In the genomic region with DNA sequence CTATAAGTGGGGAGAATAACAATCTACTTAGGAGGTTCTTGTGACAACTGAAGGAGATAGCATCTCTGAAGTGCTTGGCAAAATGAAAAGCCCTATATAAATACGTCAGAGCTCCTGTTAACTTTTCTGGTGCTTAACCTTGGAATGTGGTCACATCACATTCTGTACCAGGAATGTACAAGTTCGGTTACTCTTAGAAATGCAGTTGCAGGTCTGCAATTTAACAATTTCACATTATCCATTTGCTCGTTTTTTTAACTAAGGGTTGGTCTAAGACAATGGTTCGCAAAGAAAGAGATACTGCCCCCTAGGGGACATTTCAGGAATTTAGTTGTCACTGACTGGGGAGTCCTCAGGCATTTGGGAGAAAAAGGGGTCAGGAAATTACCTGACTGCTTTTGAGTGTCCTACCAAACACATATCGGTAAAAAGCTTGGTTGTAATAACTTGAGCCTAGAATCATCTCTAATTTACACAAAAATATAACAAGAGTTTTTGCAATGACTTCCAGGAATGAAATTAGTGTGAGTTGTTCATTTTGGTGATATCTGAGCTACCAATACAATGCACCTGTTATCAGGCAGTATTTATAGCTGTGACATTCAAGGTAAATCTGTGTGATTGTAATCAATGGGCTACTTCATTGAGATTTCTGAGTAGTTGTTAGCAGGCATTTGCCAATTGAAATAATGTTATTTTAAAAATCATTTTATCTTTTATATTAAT, we compare ENCODE assay signal across 1 cellular context.
TF ChIP-seq lines count a peak whose summit lies in the region.

No MANE protein-coding gene starts in this region.

TF ChIP-seq in K562, 482 proteins besides CTCF, POLR2A, EP300 and RAD21 (continues in another document):
- TF ChIP-seq, protein P1, sequence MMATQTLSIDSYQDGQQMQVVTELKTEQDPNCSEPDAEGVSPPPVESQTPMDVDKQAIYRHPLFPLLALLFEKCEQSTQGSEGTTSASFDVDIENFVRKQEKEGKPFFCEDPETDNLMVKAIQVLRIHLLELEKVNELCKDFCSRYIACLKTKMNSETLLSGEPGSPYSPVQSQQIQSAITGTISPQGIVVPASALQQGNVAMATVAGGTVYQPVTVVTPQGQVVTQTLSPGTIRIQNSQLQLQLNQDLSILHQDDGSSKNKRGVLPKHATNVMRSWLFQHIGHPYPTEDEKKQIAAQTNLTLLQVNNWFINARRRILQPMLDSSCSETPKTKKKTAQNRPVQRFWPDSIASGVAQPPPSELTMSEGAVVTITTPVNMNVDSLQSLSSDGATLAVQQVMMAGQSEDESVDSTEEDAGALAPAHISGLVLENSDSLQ (IDR thresholded peaks at IDR 0.05): no peak
- TF ChIP-seq, protein P2, sequence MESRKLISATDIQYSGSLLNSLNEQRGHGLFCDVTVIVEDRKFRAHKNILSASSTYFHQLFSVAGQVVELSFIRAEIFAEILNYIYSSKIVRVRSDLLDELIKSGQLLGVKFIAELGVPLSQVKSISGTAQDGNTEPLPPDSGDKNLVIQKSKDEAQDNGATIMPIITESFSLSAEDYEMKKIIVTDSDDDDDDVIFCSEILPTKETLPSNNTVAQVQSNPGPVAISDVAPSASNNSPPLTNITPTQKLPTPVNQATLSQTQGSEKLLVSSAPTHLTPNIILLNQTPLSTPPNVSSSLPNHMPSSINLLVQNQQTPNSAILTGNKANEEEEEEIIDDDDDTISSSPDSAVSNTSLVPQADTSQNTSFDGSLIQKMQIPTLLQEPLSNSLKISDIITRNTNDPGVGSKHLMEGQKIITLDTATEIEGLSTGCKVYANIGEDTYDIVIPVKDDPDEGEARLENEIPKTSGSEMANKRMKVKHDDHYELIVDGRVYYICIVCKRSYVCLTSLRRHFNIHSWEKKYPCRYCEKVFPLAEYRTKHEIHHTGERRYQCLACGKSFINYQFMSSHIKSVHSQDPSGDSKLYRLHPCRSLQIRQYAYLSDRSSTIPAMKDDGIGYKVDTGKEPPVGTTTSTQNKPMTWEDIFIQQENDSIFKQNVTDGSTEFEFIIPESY (CRISPR knock-in tag; IDR thresholded peaks at IDR 0.05): no peak
- TF ChIP-seq, protein P3, sequence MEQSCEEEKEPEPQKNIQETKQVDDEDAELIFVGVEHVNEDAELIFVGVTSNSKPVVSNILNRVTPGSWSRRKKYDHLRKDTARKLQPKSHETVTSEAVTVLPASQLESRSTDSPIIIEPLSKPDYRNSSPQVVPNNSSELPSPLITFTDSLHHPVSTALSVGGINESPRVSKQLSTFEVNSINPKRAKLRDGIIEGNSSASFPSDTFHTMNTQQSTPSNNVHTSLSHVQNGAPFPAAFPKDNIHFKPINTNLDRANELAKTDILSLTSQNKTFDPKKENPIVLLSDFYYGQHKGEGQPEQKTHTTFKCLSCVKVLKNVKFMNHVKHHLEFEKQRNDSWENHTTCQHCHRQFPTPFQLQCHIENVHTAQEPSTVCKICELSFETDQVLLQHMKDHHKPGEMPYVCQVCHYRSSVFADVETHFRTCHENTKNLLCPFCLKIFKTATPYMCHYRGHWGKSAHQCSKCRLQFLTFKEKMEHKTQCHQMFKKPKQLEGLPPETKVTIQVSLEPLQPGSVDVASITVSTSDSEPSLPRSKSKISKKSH (CRISPR knock-in tag; IDR thresholded peaks at IDR 0.05): no peak
- no peak for TF ChIP-seq GTF2B (IDR thresholded peaks at IDR 0.05; ENCODE audit: extremely low read depth, insufficient read length)
- no peak for TF ChIP-seq ZNF436 (CRISPR knock-in tag; IDR thresholded peaks at IDR 0.05)
- TF ChIP-seq ZBTB1 (CRISPR knock-in tag; IDR thresholded peaks at IDR 0.05; ENCODE audit: borderline replicate concordance, low read depth): no peak
- no peak for TF ChIP-seq TARDBP (IDR thresholded peaks at IDR 0.05)
- no peak for TF ChIP-seq PHF8 (IDR thresholded peaks at IDR 0.05; ENCODE audit: borderline replicate concordance, low read length)
- TF ChIP-seq, protein P4, sequence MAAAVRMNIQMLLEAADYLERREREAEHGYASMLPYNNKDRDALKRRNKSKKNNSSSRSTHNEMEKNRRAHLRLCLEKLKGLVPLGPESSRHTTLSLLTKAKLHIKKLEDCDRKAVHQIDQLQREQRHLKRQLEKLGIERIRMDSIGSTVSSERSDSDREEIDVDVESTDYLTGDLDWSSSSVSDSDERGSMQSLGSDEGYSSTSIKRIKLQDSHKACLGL (CRISPR knock-in tag; IDR thresholded peaks at IDR 0.05; ENCODE audit: borderline replicate concordance, poor library complexity, severe bottlenecking): no peak
- TF ChIP-seq CXXC5 (CRISPR knock-in tag; IDR thresholded peaks at IDR 0.05): no peak
- TF ChIP-seq STAG1 (CRISPR knock-in tag; IDR thresholded peaks at IDR 0.05; ENCODE audit: borderline replicate concordance): no peak
- TF ChIP-seq CREB1 (IDR thresholded peaks at IDR 0.05): no peak
- TF ChIP-seq CREB1 (CRISPR knock-in tag; IDR thresholded peaks at IDR 0.05): no peak
- TF ChIP-seq MED1 (CRISPR knock-in tag; IDR thresholded peaks at IDR 0.05; ENCODE audit: borderline replicate concordance): no peak
- TF ChIP-seq ARID2 (IDR thresholded peaks at IDR 0.05): peak; percentile 30; the same call in 1 of the 2 replicates
- no peak for TF ChIP-seq HDAC2 (IDR thresholded peaks at IDR 0.05)
- TF ChIP-seq GTF2F1 (IDR thresholded peaks at IDR 0.05; ENCODE audit: low read depth, low read length): no peak
- TF ChIP-seq RB1 (IDR thresholded peaks at IDR 0.05; ENCODE audit: low read depth): peak; percentile 58; the same call in 1 of the 2 replicates
- no peak for TF ChIP-seq ZKSCAN3 (CRISPR knock-in tag; IDR thresholded peaks at IDR 0.05)
- no peak for TF ChIP-seq E2F5 (CRISPR knock-in tag; IDR thresholded peaks at IDR 0.05)
- no peak for TF ChIP-seq ZNF12 (CRISPR knock-in tag; IDR thresholded peaks at IDR 0.05)
- peak; percentile 57 for TF ChIP-seq TEAD4 (IDR thresholded peaks at IDR 0.05; ENCODE audit: low read length)
- TF ChIP-seq TEAD4 (CRISPR knock-in tag; IDR thresholded peaks at IDR 0.05; ENCODE audit: borderline replicate concordance): no peak
- 0 out of 2 replicates have a peak, but pooled peaks have one; percentile 12 for TF ChIP-seq KLF16 (IDR thresholded peaks at IDR 0.05)
- TF ChIP-seq XRCC3 (IDR thresholded peaks at IDR 0.05): no peak
- TF ChIP-seq, protein P5, sequence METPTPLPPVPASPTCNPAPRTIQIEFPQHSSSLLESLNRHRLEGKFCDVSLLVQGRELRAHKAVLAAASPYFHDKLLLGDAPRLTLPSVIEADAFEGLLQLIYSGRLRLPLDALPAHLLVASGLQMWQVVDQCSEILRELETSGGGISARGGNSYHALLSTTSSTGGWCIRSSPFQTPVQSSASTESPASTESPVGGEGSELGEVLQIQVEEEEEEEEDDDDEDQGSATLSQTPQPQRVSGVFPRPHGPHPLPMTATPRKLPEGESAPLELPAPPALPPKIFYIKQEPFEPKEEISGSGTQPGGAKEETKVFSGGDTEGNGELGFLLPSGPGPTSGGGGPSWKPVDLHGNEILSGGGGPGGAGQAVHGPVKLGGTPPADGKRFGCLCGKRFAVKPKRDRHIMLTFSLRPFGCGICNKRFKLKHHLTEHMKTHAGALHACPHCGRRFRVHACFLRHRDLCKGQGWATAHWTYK (CRISPR knock-in tag; IDR thresholded peaks at IDR 0.05): no peak
- no peak for TF ChIP-seq JUND (IDR thresholded peaks at IDR 0.05; ENCODE audit: borderline replicate concordance, low read depth, low read length)
- no peak for TF ChIP-seq JUND (tag; IDR thresholded peaks at IDR 0.05; ENCODE audit: borderline replicate concordance, low read depth, low read length)
- TF ChIP-seq, protein P6, sequence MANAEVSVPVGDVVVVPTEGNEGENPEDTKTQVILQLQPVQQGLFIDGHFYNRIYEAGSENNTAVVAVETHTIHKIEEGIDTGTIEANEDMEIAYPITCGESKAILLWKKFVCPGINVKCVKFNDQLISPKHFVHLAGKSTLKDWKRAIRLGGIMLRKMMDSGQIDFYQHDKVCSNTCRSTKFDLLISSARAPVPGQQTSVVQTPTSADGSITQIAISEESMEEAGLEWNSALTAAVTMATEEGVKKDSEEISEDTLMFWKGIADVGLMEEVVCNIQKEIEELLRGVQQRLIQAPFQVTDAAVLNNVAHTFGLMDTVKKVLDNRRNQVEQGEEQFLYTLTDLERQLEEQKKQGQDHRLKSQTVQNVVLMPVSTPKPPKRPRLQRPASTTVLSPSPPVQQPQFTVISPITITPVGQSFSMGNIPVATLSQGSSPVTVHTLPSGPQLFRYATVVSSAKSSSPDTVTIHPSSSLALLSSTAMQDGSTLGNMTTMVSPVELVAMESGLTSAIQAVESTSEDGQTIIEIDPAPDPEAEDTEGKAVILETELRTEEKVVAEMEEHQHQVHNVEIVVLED (CRISPR knock-in tag; IDR thresholded peaks at IDR 0.05): 0 out of 2 replicates have a peak, but pooled peaks have one; percentile 22
- no peak for TF ChIP-seq CCNT2 (IDR thresholded peaks at IDR 0.05; ENCODE audit: borderline replicate concordance, extremely low read depth, insufficient read length, low read depth, low read length)
- no peak for TF ChIP-seq ZNF609 (CRISPR knock-in tag; IDR thresholded peaks at IDR 0.05; ENCODE audit: borderline replicate concordance)
- TF ChIP-seq ZSCAN29 (IDR thresholded peaks at IDR 0.05): no peak
- TF ChIP-seq ZNF639 (CRISPR knock-in tag; conservative IDR thresholded peaks at IDR 0.05 in 1 of 2, IDR thresholded peaks at IDR 0.05 in 1 of 2): no peak
- no peak for TF ChIP-seq SREBF1 (IDR thresholded peaks at IDR 0.05; ENCODE audit: borderline replicate concordance, low read depth, low read length)
- TF ChIP-seq HOXB6 (CRISPR knock-in tag; IDR thresholded peaks at IDR 0.05; ENCODE audit: borderline replicate concordance): no peak
- TF ChIP-seq, protein P7, sequence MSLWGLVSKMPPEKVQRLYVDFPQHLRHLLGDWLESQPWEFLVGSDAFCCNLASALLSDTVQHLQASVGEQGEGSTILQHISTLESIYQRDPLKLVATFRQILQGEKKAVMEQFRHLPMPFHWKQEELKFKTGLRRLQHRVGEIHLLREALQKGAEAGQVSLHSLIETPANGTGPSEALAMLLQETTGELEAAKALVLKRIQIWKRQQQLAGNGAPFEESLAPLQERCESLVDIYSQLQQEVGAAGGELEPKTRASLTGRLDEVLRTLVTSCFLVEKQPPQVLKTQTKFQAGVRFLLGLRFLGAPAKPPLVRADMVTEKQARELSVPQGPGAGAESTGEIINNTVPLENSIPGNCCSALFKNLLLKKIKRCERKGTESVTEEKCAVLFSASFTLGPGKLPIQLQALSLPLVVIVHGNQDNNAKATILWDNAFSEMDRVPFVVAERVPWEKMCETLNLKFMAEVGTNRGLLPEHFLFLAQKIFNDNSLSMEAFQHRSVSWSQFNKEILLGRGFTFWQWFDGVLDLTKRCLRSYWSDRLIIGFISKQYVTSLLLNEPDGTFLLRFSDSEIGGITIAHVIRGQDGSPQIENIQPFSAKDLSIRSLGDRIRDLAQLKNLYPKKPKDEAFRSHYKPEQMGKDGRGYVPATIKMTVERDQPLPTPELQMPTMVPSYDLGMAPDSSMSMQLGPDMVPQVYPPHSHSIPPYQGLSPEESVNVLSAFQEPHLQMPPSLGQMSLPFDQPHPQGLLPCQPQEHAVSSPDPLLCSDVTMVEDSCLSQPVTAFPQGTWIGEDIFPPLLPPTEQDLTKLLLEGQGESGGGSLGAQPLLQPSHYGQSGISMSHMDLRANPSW (CRISPR knock-in tag; IDR thresholded peaks at IDR 0.05): no peak
- peak in 1 of 2 experiments; percentile 58; a peak in 1 of 4 replicates for TF ChIP-seq TEAD1 (CRISPR knock-in tag; IDR thresholded peaks at IDR 0.05)
